Comparison of ENCODE assay signal across 8 cellular contexts in genomic region chr5:134904621-134905245, GRCh38.
DNase-seq lines count a peak whose midpoint lies in the region; ATAC-seq and TF ChIP-seq lines count a peak whose summit lies in the region.

Gene PCBD2 (plus strand): TSS chr5:134905131. CDS start chr5:134905140, 9 bp downstream.

- H3K27ac ChIP-seq in C4-2B (peak within 1 kb of the TSS; percentile 97), cingulate gyrus (ENCODE audit: low read depth, low read length) (peak within 1 kb of the TSS; percentile 88)

- TF ChIP-seq CTCF in C4-2B (conservative IDR thresholded peaks at IDR 0.05): peak; percentile 97

- ATAC-seq in GM19324 (IDR thresholded peaks at IDR 0.05; ENCODE audit: low FRiP score, unreplicated experiment) (peak; percentile 83), HG03460 (IDR thresholded peaks at IDR 0.05; ENCODE audit: unreplicated experiment) (peak; percentile 78)

- DNase-seq in NCI-H524 treated with DMSO at 0.1 percent for 48 hours (lab: John Stamatoyannopoulos, UW): peak; percentile 56
- DNase-seq in activated CD4-positive, alpha-beta T cell treated with anti-CD3 and anti-CD28 coated beads for 4 hours: peak; percentile 89
- DNase-seq in left kidney (ENCODE audit: low read depth, low spot score): peak; percentile 97
- DNase-seq in stimulated activated CD4-positive, alpha-beta T cell treated with anti-CD3 and anti-CD28 coated beads, Interleukin-1b, Interleukin-23, amount 100 ng/mL, for 48 hours: peak; percentile 94

Comparison
In these comparisons a context has a peak if more than half of its experiments do, and no peak if none do; other contexts are left out.
1. Peak in every context shown above with its lines: DNase-seq, ATAC-seq and H3K27ac ChIP-seq.